9 cellular contexts compared by ENCODE assay signal in genomic region chr15:43299884-43300283, GRCh38. TPM values are rescaled to one million over a fixed set of nuclear protein-coding genes. Genes with fewer than 3 reads are reported as not detected.
"Had no signal": no experiment of that assay in that cellular context is flagged by ENCODE, and none has a peak within 500 bp of the region (broad histone marks: within the 10 kb centered on the region; RNA-seq: fewer than 3 reads in every experiment).

No MANE protein-coding gene starts in this region.

- DNase-seq: GDM1, GF-D8 had no signal

- ATAC-seq: GM12878 had no signal

- FAIRE-seq: G401.6, GM12878, GM12891, GM12892, GM18507, GM19239 had no signal

- H3K4me3 ChIP-seq: GM12878 had no signal

RNA-seq across cellular contexts. Expression of gene TGM7, which starts 2.2 kb away (rescaled TPM):
- total RNA-seq: G401, GM12878 had no signal
- polyA plus RNA-seq: GM12878 had no signal

RNA-seq across cellular contexts. Expression of gene LCMT2, which starts 30.5 kb away (rescaled TPM):
- total RNA-seq: G401 had no signal

RNA-seq across cellular contexts. Expression of gene TGM5, which starts 33.2 kb away (rescaled TPM):
- total RNA-seq: G401 had no signal
